1 cellular context compared by ENCODE assay signal in the genomic region with DNA sequence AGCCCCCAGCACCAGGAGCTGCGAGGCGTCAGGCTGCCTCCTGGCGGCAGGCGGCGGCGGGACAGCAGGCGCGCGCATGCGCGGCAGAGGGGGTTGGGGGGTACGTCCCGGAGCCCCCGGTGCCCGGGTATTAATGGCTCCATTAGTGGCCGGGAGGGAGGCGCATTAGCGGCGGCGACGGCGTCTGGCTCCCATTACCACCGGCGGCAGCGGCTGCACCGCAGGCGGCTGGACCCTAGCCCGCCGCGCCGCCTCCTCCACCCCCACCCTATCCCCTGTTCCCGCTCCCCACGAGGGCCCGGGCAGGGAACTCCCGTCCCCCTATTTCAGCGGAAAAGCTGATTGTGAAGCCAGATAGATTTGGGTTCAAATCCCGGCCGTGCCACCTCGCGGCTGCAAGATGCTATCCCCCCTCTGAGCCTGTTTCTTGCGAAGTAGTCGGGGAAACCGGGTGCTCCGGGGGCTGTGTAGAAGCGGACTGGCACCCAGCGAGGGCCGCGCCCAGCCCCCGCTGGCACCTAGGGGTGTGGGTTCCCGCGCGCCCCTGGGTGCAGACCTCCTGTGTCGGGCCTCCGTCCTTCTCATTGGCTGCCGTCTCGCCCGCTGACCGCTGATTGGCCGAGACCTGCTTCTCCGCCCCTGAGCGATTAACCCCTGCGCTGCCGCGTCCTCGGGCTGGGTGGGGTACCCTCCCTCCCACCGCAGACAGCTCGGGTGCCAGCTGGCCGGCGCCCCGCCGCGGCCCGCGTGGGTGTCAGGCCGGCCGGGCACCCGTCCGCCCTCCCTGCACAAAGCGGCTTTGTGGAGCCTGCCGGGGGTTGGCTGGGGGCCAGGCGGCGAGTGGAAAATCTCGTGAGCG.
TF ChIP-seq lines count a peak whose summit lies in the region.

No MANE protein-coding gene starts in this region.

TF ChIP-seq in K562, 482 proteins besides CTCF, POLR2A, EP300 and RAD21 (continued from another document and continues in another):
- TF ChIP-seq, protein P1, sequence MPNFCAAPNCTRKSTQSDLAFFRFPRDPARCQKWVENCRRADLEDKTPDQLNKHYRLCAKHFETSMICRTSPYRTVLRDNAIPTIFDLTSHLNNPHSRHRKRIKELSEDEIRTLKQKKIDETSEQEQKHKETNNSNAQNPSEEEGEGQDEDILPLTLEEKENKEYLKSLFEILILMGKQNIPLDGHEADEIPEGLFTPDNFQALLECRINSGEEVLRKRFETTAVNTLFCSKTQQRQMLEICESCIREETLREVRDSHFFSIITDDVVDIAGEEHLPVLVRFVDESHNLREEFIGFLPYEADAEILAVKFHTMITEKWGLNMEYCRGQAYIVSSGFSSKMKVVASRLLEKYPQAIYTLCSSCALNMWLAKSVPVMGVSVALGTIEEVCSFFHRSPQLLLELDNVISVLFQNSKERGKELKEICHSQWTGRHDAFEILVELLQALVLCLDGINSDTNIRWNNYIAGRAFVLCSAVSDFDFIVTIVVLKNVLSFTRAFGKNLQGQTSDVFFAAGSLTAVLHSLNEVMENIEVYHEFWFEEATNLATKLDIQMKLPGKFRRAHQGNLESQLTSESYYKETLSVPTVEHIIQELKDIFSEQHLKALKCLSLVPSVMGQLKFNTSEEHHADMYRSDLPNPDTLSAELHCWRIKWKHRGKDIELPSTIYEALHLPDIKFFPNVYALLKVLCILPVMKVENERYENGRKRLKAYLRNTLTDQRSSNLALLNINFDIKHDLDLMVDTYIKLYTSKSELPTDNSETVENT (CRISPR knock-in tag; IDR thresholded peaks at IDR 0.05): 0 out of 2 replicates have a peak, but pooled peaks have one; percentile 11
- TF ChIP-seq RBM15 (IDR thresholded peaks at IDR 0.05; ENCODE audit: insufficient read depth, low read length): no peak
- peak in 1 of 2 experiments; percentile 87; a peak in 2 of 4 replicates for TF ChIP-seq NONO (IDR thresholded peaks at IDR 0.05; ENCODE audit: low read depth in 2 of 2, low read length in 1 of 2)
- no peak for TF ChIP-seq HMGN3 (IDR thresholded peaks at IDR 0.05; ENCODE audit: borderline replicate concordance, extremely low read depth, insufficient read length, low read depth, low read length)
- TF ChIP-seq ZC3H11A (IDR thresholded peaks at IDR 0.05; ENCODE audit: low read depth, low read length): no peak
- TF ChIP-seq KLF1 (tag; IDR thresholded peaks at IDR 0.05): peak; percentile 63
- no peak for TF ChIP-seq TAF15 (IDR thresholded peaks at IDR 0.05; ENCODE audit: low read depth, low read length)
- no peak for TF ChIP-seq ZNF24 (IDR thresholded peaks at IDR 0.05)
- TF ChIP-seq HCFC1 (IDR thresholded peaks at IDR 0.05; ENCODE audit: low read depth, low read length): 0 out of 2 replicates have a peak, but pooled peaks have one; percentile 19
- no peak for TF ChIP-seq TAF9B (IDR thresholded peaks at IDR 0.05; ENCODE audit: partially characterized antibody)
- TF ChIP-seq CHD4 (IDR thresholded peaks at IDR 0.05; ENCODE audit: insufficient read depth, insufficient replicate concordance, low read depth, low read length, poor library complexity, severe bottlenecking): no peak
- peak; percentile 83 for TF ChIP-seq RBFOX2 (IDR thresholded peaks at IDR 0.05; ENCODE audit: low read depth, low read length)
- TF ChIP-seq DNMT1 (IDR thresholded peaks at IDR 0.05): no peak
- no peak for TF ChIP-seq ZNF583 (CRISPR knock-in tag; IDR thresholded peaks at IDR 0.05)
- TF ChIP-seq NFATC3 (IDR thresholded peaks at IDR 0.05): no peak
- 0 out of 2 replicates have a peak, but pooled peaks have one; percentile 10 for TF ChIP-seq MYNN (IDR thresholded peaks at IDR 0.05)
- no peak for TF ChIP-seq MYNN (CRISPR knock-in tag; IDR thresholded peaks at IDR 0.05)
- TF ChIP-seq PTRF (tag; IDR thresholded peaks at IDR 0.05): no peak
- TF ChIP-seq, protein P2, sequence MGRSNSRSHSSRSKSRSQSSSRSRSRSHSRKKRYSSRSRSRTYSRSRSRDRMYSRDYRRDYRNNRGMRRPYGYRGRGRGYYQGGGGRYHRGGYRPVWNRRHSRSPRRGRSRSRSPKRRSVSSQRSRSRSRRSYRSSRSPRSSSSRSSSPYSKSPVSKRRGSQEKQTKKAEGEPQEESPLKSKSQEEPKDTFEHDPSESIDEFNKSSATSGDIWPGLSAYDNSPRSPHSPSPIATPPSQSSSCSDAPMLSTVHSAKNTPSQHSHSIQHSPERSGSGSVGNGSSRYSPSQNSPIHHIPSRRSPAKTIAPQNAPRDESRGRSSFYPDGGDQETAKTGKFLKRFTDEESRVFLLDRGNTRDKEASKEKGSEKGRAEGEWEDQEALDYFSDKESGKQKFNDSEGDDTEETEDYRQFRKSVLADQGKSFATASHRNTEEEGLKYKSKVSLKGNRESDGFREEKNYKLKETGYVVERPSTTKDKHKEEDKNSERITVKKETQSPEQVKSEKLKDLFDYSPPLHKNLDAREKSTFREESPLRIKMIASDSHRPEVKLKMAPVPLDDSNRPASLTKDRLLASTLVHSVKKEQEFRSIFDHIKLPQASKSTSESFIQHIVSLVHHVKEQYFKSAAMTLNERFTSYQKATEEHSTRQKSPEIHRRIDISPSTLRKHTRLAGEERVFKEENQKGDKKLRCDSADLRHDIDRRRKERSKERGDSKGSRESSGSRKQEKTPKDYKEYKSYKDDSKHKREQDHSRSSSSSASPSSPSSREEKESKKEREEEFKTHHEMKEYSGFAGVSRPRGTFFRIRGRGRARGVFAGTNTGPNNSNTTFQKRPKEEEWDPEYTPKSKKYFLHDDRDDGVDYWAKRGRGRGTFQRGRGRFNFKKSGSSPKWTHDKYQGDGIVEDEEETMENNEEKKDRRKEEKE (IDR thresholded peaks at IDR 0.05; ENCODE audit: borderline replicate concordance in 1 of 2, control insufficient read depth in 1 of 2, low read depth in 2 of 2, low read length in 1 of 2): no peak
- no peak for TF ChIP-seq POLR3G (IDR thresholded peaks at IDR 0.05; ENCODE audit: extremely low read depth, insufficient read length, insufficient replicate concordance)
- no peak for TF ChIP-seq SMAD1 (IDR thresholded peaks at IDR 0.05; ENCODE audit: low read depth, low read length, partially characterized antibody)
- no peak for TF ChIP-seq ZNF41 (CRISPR knock-in tag; conservative IDR thresholded peaks at IDR 0.05)
- TF ChIP-seq POLR2AphosphoS5 (IDR thresholded peaks at IDR 0.05; ENCODE audit: control insufficient read depth, insufficient read depth, low read depth, low read length): no peak; the same call in 1 of the 2 replicates
- TF ChIP-seq ID3 (CRISPR knock-in tag; IDR thresholded peaks at IDR 0.05): no peak
- TF ChIP-seq ID3 (tag; IDR thresholded peaks at IDR 0.05): 0 out of 2 replicates have a peak, but pooled peaks have one; percentile 46
- no peak for TF ChIP-seq UBTF (IDR thresholded peaks at IDR 0.05; ENCODE audit: borderline replicate concordance in 1 of 2, low read depth in 2 of 2, low read length in 2 of 2)
- TF ChIP-seq PHB (CRISPR knock-in tag; IDR thresholded peaks at IDR 0.05): no peak
- TF ChIP-seq ZBTB1 (CRISPR knock-in tag; IDR thresholded peaks at IDR 0.05; ENCODE audit: borderline replicate concordance, low read depth): 0 out of 2 replicates have a peak, but pooled peaks have one; percentile 12
- TF ChIP-seq KDM2B (CRISPR knock-in tag; IDR thresholded peaks at IDR 0.05): no peak
- TF ChIP-seq, protein P3, sequence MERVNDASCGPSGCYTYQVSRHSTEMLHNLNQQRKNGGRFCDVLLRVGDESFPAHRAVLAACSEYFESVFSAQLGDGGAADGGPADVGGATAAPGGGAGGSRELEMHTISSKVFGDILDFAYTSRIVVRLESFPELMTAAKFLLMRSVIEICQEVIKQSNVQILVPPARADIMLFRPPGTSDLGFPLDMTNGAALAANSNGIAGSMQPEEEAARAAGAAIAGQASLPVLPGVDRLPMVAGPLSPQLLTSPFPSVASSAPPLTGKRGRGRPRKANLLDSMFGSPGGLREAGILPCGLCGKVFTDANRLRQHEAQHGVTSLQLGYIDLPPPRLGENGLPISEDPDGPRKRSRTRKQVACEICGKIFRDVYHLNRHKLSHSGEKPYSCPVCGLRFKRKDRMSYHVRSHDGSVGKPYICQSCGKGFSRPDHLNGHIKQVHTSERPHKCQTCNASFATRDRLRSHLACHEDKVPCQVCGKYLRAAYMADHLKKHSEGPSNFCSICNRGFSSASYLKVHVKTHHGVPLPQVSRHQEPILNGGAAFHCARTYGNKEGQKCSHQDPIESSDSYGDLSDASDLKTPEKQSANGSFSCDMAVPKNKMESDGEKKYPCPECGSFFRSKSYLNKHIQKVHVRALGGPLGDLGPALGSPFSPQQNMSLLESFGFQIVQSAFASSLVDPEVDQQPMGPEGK (CRISPR knock-in tag; IDR thresholded peaks at IDR 0.05; ENCODE audit: borderline replicate concordance): no peak
- TF ChIP-seq LEF1 (IDR thresholded peaks at IDR 0.05): no peak
- 0 out of 4 replicates have a peak, but pooled peaks of 1 of the 2 experiments have one; percentile 8 for TF ChIP-seq RCOR1 (IDR thresholded peaks at IDR 0.05; ENCODE audit: borderline replicate concordance in 1 of 2, low read depth in 2 of 2, low read length in 2 of 2)
- TF ChIP-seq DPF2 (IDR thresholded peaks at IDR 0.05): no peak
- peak; percentile 96 for TF ChIP-seq CTCFL (IDR thresholded peaks at IDR 0.05; ENCODE audit: borderline replicate concordance, insufficient read depth, low read depth, low read length, poor library complexity, severe bottlenecking)
- TF ChIP-seq CREB5 (CRISPR knock-in tag; IDR thresholded peaks at IDR 0.05): no peak
- no peak for TF ChIP-seq ZBED1 (IDR thresholded peaks at IDR 0.05)
- peak; percentile 96 for TF ChIP-seq NRF1 (conservative IDR thresholded peaks at IDR 0.05 in 1 of 2, IDR thresholded peaks at IDR 0.05 in 1 of 2)
- TF ChIP-seq, protein P4, sequence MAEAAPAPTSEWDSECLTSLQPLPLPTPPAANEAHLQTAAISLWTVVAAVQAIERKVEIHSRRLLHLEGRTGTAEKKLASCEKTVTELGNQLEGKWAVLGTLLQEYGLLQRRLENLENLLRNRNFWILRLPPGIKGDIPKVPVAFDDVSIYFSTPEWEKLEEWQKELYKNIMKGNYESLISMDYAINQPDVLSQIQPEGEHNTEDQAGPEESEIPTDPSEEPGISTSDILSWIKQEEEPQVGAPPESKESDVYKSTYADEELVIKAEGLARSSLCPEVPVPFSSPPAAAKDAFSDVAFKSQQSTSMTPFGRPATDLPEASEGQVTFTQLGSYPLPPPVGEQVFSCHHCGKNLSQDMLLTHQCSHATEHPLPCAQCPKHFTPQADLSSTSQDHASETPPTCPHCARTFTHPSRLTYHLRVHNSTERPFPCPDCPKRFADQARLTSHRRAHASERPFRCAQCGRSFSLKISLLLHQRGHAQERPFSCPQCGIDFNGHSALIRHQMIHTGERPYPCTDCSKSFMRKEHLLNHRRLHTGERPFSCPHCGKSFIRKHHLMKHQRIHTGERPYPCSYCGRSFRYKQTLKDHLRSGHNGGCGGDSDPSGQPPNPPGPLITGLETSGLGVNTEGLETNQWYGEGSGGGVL (CRISPR knock-in tag; IDR thresholded peaks at IDR 0.05): no peak
- no peak for TF ChIP-seq CBX5 (IDR thresholded peaks at IDR 0.05; ENCODE audit: borderline replicate concordance, low read depth)
- peak; percentile 89 for TF ChIP-seq NEUROD1 (IDR thresholded peaks at IDR 0.05; ENCODE audit: borderline replicate concordance, low read depth, low read length, partially characterized antibody)
- no peak for TF ChIP-seq NR0B1 (IDR thresholded peaks at IDR 0.05; ENCODE audit: partially characterized antibody)
